Comparison of ENCODE assay signal across 1 cellular context in the genomic region with DNA sequence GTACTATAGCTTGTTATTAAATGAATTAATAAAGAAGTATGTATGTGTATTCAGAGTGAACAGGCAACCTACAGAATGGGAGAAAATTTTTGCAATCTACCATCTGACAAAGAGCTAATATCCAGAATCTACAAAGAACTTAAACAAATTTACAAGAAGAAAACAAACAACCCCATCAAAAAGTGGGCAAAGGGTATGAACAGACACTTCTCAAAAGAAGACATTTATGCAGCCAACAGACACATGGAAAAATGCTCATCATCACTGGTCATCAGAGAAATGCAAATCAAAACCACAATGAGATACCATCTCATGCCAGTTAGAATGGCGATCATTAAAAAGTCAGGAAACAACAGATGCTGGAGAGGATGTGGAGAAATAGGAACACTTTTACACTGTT. TPM values are rescaled to one million over a fixed set of nuclear protein-coding genes. Genes with fewer than 3 reads are reported as not detected.
"Had no signal": no experiment of that assay in that cellular context is flagged by ENCODE, and none has a peak within 500 bp of the region (broad histone marks: within the 10 kb centered on the region; RNA-seq: fewer than 3 reads in every experiment).

No MANE protein-coding gene starts in this region.

RNA-seq across cellular contexts. Expression of a gene that starts 33.2 kb away (rescaled TPM):
- polyA plus RNA-seq: cardiac muscle cell had no signal
